8 cellular contexts compared by ENCODE assay signal in the genomic region with DNA sequence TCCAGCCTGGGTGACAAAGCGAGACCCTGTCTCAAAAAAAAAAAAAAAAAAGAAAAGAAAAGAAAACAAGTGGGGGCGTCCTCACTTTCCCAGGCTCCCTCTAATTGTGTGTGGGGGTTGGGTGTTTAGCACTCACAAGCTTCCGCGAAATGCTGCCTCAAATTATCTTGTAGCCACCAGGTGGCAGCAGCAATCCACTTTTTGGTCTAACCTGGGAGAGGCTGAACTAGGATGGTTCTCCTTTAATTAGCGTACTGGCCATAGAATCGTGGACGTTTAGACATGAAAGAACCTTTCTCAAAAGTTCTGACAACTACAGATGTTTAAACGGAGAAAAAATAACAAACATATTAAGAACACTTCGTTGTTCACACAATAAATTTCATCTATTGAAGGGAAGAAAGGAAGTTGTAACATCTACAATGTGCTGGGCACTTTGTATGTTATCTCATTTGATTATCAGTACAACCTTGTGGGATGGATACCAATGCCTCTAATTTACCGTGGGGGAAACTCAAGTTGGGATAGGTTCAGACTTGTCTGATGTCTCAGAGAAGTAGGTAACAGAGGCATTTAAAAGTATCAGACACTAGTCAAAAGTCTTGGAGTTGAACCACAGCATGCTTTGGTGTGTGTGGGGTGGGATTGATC.
DNase-seq lines count a peak whose midpoint lies in the region; ATAC-seq lines count a peak whose summit lies in the region.

No MANE protein-coding gene starts in this region.

- H3K4me3 Mint-ChIP-seq in activated CD8-positive, alpha-beta memory T cell treated with anti-CD3 and anti-CD28 coated beads, Interleukin-2, amount 10 ng/mL, durations not matched to agents 7 days and 5 days: no peak overlapping the region

- H3K36me3 ChIP-seq in NT2/D1 (ENCODE audit: insufficient read depth, insufficient read length, low read length): no peaks in the 10 kb centered on the region

- peak overlapping the region; percentile 23 for H3K27ac ChIP-seq in epithelial cell of prostate

- H3K27me3 Mint-ChIP-seq in activated CD8-positive, alpha-beta memory T cell treated with anti-CD3 and anti-CD28 coated beads, Interleukin-2, amount 10 ng/mL, durations not matched to agents 7 days and 5 days: peaks cover 41% of the 10 kb centered on the region

- H3K9ac ChIP-seq in NT2/D1 (ENCODE audit: insufficient read length, low read depth): no peak overlapping the region

- H3K4me1 Mint-ChIP-seq in activated CD8-positive, alpha-beta memory T cell treated with anti-CD3 and anti-CD28 coated beads, Interleukin-2, amount 10 ng/mL, durations not matched to agents 7 days and 5 days: peaks cover 26% of the 10 kb centered on the region

- H3K9me3 ChIP-seq in NT2/D1 (ENCODE audit: insufficient read depth, low read length): no peaks in the 10 kb centered on the region

- H3K36me3 Mint-ChIP-seq in activated CD8-positive, alpha-beta memory T cell treated with anti-CD3 and anti-CD28 coated beads, Interleukin-2, amount 10 ng/mL, durations not matched to agents 7 days and 5 days: peaks cover 2% of the 10 kb centered on the region

- no peaks in the 10 kb centered on the region for H3K4me1 ChIP-seq in NT2/D1 (ENCODE audit: insufficient read depth, insufficient read length)

- no peaks in the 10 kb centered on the region for H3K27me3 ChIP-seq in NT2/D1 (ENCODE audit: insufficient read depth, insufficient read length)

- CTCF ChIA-PET in activated CD8-positive, alpha-beta memory T cell treated with anti-CD3 and anti-CD28 coated beads, Interleukin-2, amount 10 ng/mL, durations not matched to agents 7 days and 5 days (lab: Charles Lee): interaction anchor here (0.7 to 6.9 kb wide), 24 partner anchors 10 to 641 kb away, joined by 3 to 74 read pairs (median 4); no protein-coding TSS in a partner anchor

- H3K4me3 ChIP-seq in NT2/D1 (ENCODE audit: insufficient read length, low read depth): no peak overlapping the region

- peak; percentile 97 for ATAC-seq in GM21515 (IDR thresholded peaks at IDR 0.05; ENCODE audit: unreplicated experiment)
- ATAC-seq in activated CD8-positive, alpha-beta memory T cell treated with anti-CD3 and anti-CD28 coated beads, Interleukin-2, amount 10 ng/mL, durations not matched to agents 7 days and 5 days: peak; percentile 90

- H3K27ac Mint-ChIP-seq in activated CD8-positive, alpha-beta memory T cell treated with anti-CD3 and anti-CD28 coated beads, Interleukin-2, amount 10 ng/mL, durations not matched to agents 7 days and 5 days: no peak overlapping the region

- peak; percentile 87 for DNase-seq in DMS153 treated with DMSO at 0.1 percent for 48 hours (lab: John Stamatoyannopoulos, UW; ENCODE audit: unreplicated experiment)
- peak; percentile 90 for DNase-seq in HT-29 (ENCODE audit: low spot score)
- DNase-seq in NT2/D1 (ENCODE audit: low read depth, low spot score): peak; percentile 74
- DNase-seq in activated CD8-positive, alpha-beta memory T cell treated with anti-CD3 and anti-CD28 coated beads, Interleukin-2, amount 10 ng/mL, durations not matched to agents 7 days and 5 days: peak; percentile 88
- DNase-seq in epithelial cell of prostate (ENCODE audit: low read depth, low spot score): no peak
- peak; percentile 88 for DNase-seq in myocyte (ENCODE audit: low read depth)
- DNase-seq in stimulated activated CD8-positive, alpha-beta memory T cell treated with anti-CD3 and anti-CD28 coated beads, Interleukin-7, amount 100 ng/mL, for 1 hour (ENCODE audit: low read depth in 2 of 2): peak; percentile 54 to 73

- no peaks in the 10 kb centered on the region for H3K9me3 Mint-ChIP-seq in activated CD8-positive, alpha-beta memory T cell treated with anti-CD3 and anti-CD28 coated beads, Interleukin-2, amount 10 ng/mL, durations not matched to agents 7 days and 5 days (ENCODE audit: low read depth)
